8 cellular contexts compared by ENCODE assay signal in genomic region chr16:15093940-15094827, GRCh38. TPM values are rescaled to one million over a fixed set of nuclear protein-coding genes. Genes with fewer than 3 reads are reported as not detected.
DNase-seq lines count a peak whose midpoint lies in the region; ATAC-seq and TF ChIP-seq lines count a peak whose summit lies in the region.
"Not testable (repeated sequence)": the region's sequence is repeated elsewhere in the genome, so short reads cannot be mapped to it uniquely, and the experiment has no call there.

A gene with protein sequence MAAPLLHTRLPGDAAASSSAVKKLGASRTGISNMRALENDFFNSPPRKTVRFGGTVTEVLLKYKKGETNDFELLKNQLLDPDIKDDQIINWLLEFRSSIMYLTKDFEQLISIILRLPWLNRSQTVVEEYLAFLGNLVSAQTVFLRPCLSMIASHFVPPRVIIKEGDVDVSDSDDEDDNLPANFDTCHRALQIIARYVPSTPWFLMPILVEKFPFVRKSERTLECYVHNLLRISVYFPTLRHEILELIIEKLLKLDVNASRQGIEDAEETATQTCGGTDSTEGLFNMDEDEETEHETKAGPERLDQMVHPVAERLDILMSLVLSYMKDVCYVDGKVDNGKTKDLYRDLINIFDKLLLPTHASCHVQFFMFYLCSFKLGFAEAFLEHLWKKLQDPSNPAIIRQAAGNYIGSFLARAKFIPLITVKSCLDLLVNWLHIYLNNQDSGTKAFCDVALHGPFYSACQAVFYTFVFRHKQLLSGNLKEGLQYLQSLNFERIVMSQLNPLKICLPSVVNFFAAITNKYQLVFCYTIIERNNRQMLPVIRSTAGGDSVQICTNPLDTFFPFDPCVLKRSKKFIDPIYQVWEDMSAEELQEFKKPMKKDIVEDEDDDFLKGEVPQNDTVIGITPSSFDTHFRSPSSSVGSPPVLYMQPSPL (minus strand): TSS chr16:15094272. CDS start chr16:15094233, 39 bp downstream.

- not testable (repeated sequence) for H3K9me3 ChIP-seq in T-helper 17 cell (ENCODE audit: control insufficient read depth, low read length, poor library complexity, severe bottlenecking); psoas muscle

- H3K4me3 Mint-ChIP-seq in T-helper 17 cell, result peak within 1 kb of the TSS; percentile 97

- peaks cover 17% of the 10 kb centered on the region for H3K4me1 Mint-ChIP-seq in T-helper 17 cell

- 2 to 3% (median 2%) methylated on average over 49 to 56 of the region's 56 CpGs for WGBS in psoas muscle, 3 donors
- 3% methylated on average over 56 of the region's 56 CpGs for WGBS in urinary bladder

- H3K27ac ChIP-seq in psoas muscle (peak within 1 kb of the TSS; percentile 91), urinary bladder (ENCODE audit: low read depth) (peak within 1 kb of the TSS; percentile 94)

- not testable (repeated sequence) for H3K36me3 Mint-ChIP-seq in T-helper 17 cell (ENCODE audit: low read depth)

- H3K27me3 Mint-ChIP-seq in T-helper 17 cell, result not testable (repeated sequence)

- H3K4me3 ChIP-seq in psoas muscle (peak within 1 kb of the TSS; percentile 85), urinary bladder (ENCODE audit: low read depth, low read length) (peak within 1 kb of the TSS; percentile 56)

- not testable (repeated sequence) for H3K27me3 ChIP-seq in psoas muscle (ENCODE audit: insufficient read depth in 3 of 3, low read length in 2 of 3)

- intact Hi-C loops in left ventricle myocardium superior (cut with micrococcal nuclease); psoas muscle (cut with DNase I): not testable (repeated sequence)

- TF ChIP-seq CTCF in psoas muscle (IDR thresholded peaks at IDR 0.05), result not testable (repeated sequence)

- peaks cover 12% of the 10 kb centered on the region for H3K4me1 ChIP-seq in psoas muscle
- not testable (repeated sequence) for H3K4me1 ChIP-seq in urinary bladder (ENCODE audit: insufficient read depth)

- peak; percentile 76 for DNase-seq in NCI-H1694 treated with DMSO at 0.1 percent for 48 hours (lab: John Stamatoyannopoulos, UW)
- peak; percentile 67 to 73 (median 72) for DNase-seq in T-helper 17 cell
- peak; percentile 35 to 95 (median 86) for DNase-seq in amygdala (lab: John Stamatoyannopoulos, UW)
- DNase-seq in left ventricle myocardium superior, result peak; percentile 96
- peak; percentile 93 to 97 for DNase-seq in psoas muscle

- ATAC-seq in GM18499 (IDR thresholded peaks at IDR 0.05; ENCODE audit: insufficient read depth, unreplicated experiment), result peak; percentile 73
- ATAC-seq in HG02938 (IDR thresholded peaks at IDR 0.05; ENCODE audit: unreplicated experiment), result peak; percentile 96
- peak; percentile 100 for ATAC-seq in T-helper 17 cell
- peak; percentile 100 for ATAC-seq in left ventricle myocardium superior
- peak; percentile 99 to 100 (median 99) for ATAC-seq in psoas muscle

- peak within 1 kb of the TSS; percentile 94 for H3K27ac Mint-ChIP-seq in T-helper 17 cell

- peaks cover 0 to 35% of the 10 kb centered on the region in 2 donors for H3K36me3 ChIP-seq in psoas muscle (ENCODE audit: insufficient read depth in 1 of 2, low read depth in 1 of 2)
- H3K36me3 ChIP-seq in urinary bladder (ENCODE audit: insufficient read depth), result not testable (repeated sequence)

RNA-seq across cellular contexts. Expression of the gene that starts here (rescaled TPM):
- 10 to 100 TPM; 32.9 to 37.2 TPM for total RNA-seq in T-helper 17 cell
- 25.8 TPM for total RNA-seq in left ventricle myocardium superior
- 10 to 100 TPM; 30.8 to 54.9 (median 54.4) TPM for total RNA-seq in psoas muscle
- polyA plus RNA-seq in psoas muscle, result 10 to 100 TPM; 19.9 to 49.5 (median 22.4) TPM
- total RNA-seq in urinary bladder, result 40.6 TPM
- polyA plus RNA-seq in urinary bladder, result 25.1 TPM

Comparison
In these comparisons a context has a peak if more than half of its experiments do, and no peak if none do; other contexts are left out.
1. Peak in every context shown above with its lines: DNase-seq, ATAC-seq, H3K4me3 ChIP-seq and H3K27ac ChIP-seq.